In the genomic region with DNA sequence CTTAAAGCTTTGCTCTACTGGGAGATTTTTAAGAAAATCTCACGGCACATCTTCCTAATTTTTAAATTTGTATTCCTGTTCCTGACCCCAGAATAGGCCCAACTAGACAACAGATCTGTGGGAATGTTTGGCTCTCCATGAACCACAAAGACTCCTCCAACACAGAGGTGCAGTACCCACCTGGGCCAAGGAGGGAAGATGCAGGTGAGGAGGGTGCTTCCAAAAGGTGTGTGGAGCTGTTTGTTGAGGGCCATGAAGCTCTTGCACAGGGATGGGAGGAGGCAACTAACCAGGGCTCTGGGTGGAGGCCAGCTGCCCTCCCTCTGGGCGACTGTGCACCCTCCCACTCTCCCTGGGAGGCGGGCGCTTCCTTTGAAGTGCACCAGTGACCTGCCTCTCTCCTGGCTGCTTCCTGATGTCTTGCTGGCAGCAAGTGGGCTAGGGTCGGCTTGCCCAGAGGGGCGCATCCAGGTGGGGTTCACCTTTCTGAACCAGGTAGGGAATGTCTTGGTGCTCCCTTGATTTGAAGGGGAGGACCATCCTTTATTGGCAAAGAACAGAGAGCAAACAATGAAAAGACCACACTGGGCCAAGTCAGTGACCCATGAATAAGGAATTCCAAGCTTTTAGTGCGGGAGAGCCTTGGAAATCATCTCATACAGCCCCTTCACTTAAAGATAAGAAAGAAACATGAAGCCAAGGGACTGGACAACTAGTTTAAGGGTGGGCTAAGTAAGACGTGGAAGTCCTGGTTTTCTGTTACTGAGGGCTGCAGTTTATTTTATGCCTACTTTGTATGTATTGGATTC, we compare ENCODE assay signal across 14 cellular contexts.
DNase-seq lines count a peak whose midpoint lies in the region; ATAC-seq lines count a peak whose summit lies in the region.
"Had no signal": no experiment of that assay in that cellular context is flagged by ENCODE, and none has a peak within 500 bp of the region (broad histone marks: within the 10 kb centered on the region; RNA-seq: fewer than 3 reads in every experiment).

No MANE protein-coding gene starts in this region.

- H3K9me3 Mint-ChIP-seq in activated CD4-positive, alpha-beta memory T cell treated with anti-CD3 and anti-CD28 coated beads, Interleukin-2, amount 10 ng/mL, durations not matched to agents 7 days and 5 days: no peaks in the 10 kb centered on the region
- H3K9me3 Mint-ChIP-seq: type B pancreatic cell had no signal

- POLR2A ChIA-PET in activated CD4-positive, alpha-beta memory T cell treated with anti-CD3 and anti-CD28 coated beads, Interleukin-2, amount 10 ng/mL, durations not matched to agents 7 days and 5 days (lab: Charles Lee): no interaction called here

- CTCF ChIA-PET in activated CD4-positive, alpha-beta memory T cell treated with anti-CD3 and anti-CD28 coated beads, Interleukin-2, amount 10 ng/mL, durations not matched to agents 7 days and 5 days (lab: Charles Lee): no interaction called here

- DNase-seq in DMS 273 (lab: John Stamatoyannopoulos, UW; ENCODE audit: unreplicated experiment): peak; percentile 4
- DNase-seq in DMS 273 treated with DMSO at 0.1 percent for 48 hours (lab: John Stamatoyannopoulos, UW): no peak
- DNase-seq in NCI-H2196 (lab: John Stamatoyannopoulos, UW; ENCODE audit: unreplicated experiment): peak; percentile 75
- peak; percentile 11 for DNase-seq in glomerular visceral epithelial cell (ENCODE audit: extremely low spot score)
- peak; percentile 21 for DNase-seq in renal cortical epithelial cell (ENCODE audit: low read depth)
- DNase-seq in hippocampal formation (lab: John Stamatoyannopoulos, UW): no peak
- no peak for DNase-seq in activated CD4-positive, alpha-beta memory T cell treated with anti-CD3 and anti-CD28 coated beads, Interleukin-2, amount 10 ng/mL, durations not matched to agents 7 days and 5 days
- DNase-seq: activated CD4-positive, CD25-positive, alpha-beta regulatory T cell treated with anti-CD3 and anti-CD28 coated beads, Interleukin-2, amount 50 U/mL, for 72 hours; activated T-cell treated with anti-CD3 and anti-CD28 coated beads, Interleukin-2, amount 50 U/mL, for 48 hours; glutamatergic neuron; stimulated activated CD4-positive, alpha-beta T cell treated with anti-CD3 and anti-CD28 coated beads, Interleukin-1b, Interleukin-23, amount 100 ng/mL, for 48 hours; T-helper 1 cell had no signal

- H3K4me1 Mint-ChIP-seq in activated CD4-positive, alpha-beta memory T cell treated with anti-CD3 and anti-CD28 coated beads, Interleukin-2, amount 10 ng/mL, durations not matched to agents 7 days and 5 days: no peaks in the 10 kb centered on the region

- H3K27ac Mint-ChIP-seq in activated CD4-positive, alpha-beta memory T cell treated with anti-CD3 and anti-CD28 coated beads, Interleukin-2, amount 10 ng/mL, durations not matched to agents 7 days and 5 days: no peak overlapping the region
- H3K27ac Mint-ChIP-seq: type B pancreatic cell had no signal

- no peaks in the 10 kb centered on the region for H3K36me3 Mint-ChIP-seq in activated CD4-positive, alpha-beta memory T cell treated with anti-CD3 and anti-CD28 coated beads, Interleukin-2, amount 10 ng/mL, durations not matched to agents 7 days and 5 days (ENCODE audit: low read depth)
- H3K36me3 Mint-ChIP-seq: type B pancreatic cell had no signal

- no peak overlapping the region for H3K4me3 Mint-ChIP-seq in activated CD4-positive, alpha-beta memory T cell treated with anti-CD3 and anti-CD28 coated beads, Interleukin-2, amount 10 ng/mL, durations not matched to agents 7 days and 5 days
- H3K4me3 Mint-ChIP-seq: type B pancreatic cell had no signal

- ATAC-seq in GM21825 (IDR thresholded peaks at IDR 0.05; ENCODE audit: unreplicated experiment): no peak

- no peaks in the 10 kb centered on the region for H3K27me3 Mint-ChIP-seq in activated CD4-positive, alpha-beta memory T cell treated with anti-CD3 and anti-CD28 coated beads, Interleukin-2, amount 10 ng/mL, durations not matched to agents 7 days and 5 days
- H3K27me3 Mint-ChIP-seq: type B pancreatic cell had no signal

Comparison
In these comparisons a context has a peak if more than half of its experiments do, and no peak if none do; other contexts are left out.
1. DNase-seq: peak in DMS 273 (single experiment), NCI-H2196 (single experiment), glomerular visceral epithelial cell (single experiment) and renal cortical epithelial cell (single experiment); none in DMS 273 treated with DMSO at 0.1 percent for 48 hours (single experiment), hippocampal formation (0 of 2) and activated CD4-positive, alpha-beta memory T cell treated with anti-CD3 and anti-CD28 coated beads, Interleukin-2, amount 10 ng/mL, durations not matched to agents 7 days and 5 days (single experiment).